Comparison of ENCODE assay signal across 12 cellular contexts in genomic region chr11:65592840-65593517, GRCh38. TPM values are rescaled to one million over a fixed set of nuclear protein-coding genes. Genes with fewer than 3 reads are reported as not detected.
DNase-seq lines count a peak whose midpoint lies in the region; ATAC-seq and TF ChIP-seq lines count a peak whose summit lies in the region.
"Had no signal": no experiment of that assay in that cellular context is flagged by ENCODE, and none has a peak within 500 bp of the region (broad histone marks: within the 10 kb centered on the region; RNA-seq: fewer than 3 reads in every experiment).

No MANE protein-coding gene starts in this region.

- peaks cover 25% of the 10 kb centered on the region for H3K4me1 Mint-ChIP-seq in WTC11
- H3K4me1 Mint-ChIP-seq in stimulated activated effector memory CD8-positive, alpha-beta T cell treated with anti-CD3 and anti-CD28 coated beads, Interleukin-12 subunit alpha, Interleukin-12 subunit beta, amount 100 ng/mL, for 72 hours: peaks cover 58% of the 10 kb centered on the region

- peak overlapping the region; percentile 65 for H3K4me3 ChIP-seq in iPS-18c (ENCODE audit: insufficient read depth, low read depth, low read length)

- no peak overlapping the region for H3K27ac Mint-ChIP-seq in WTC11
- H3K27ac Mint-ChIP-seq in stimulated activated effector memory CD8-positive, alpha-beta T cell treated with anti-CD3 and anti-CD28 coated beads, Interleukin-12 subunit alpha, Interleukin-12 subunit beta, amount 100 ng/mL, for 72 hours: peak overlapping the region; percentile 48
- H3K27ac Mint-ChIP-seq: activated CD8-positive, alpha-beta T cell treated with anti-CD3 and anti-CD28 coated beads, Interleukin-2, amount 10 ng/mL, durations not matched to agents 7 days and 5 days; activated naive CD4-positive, alpha-beta T cell treated with anti-CD3 and anti-CD28 coated beads, Interleukin-2, amount 10 ng/mL, durations not matched to agents 7 days and 5 days had no signal

- no peak for TF ChIP-seq CTCF in WTC11 (IDR thresholded peaks at IDR 0.05)

- POLR2A ChIA-PET in WTC11 (lab: Charles Lee): interaction anchor here (0.6 to 2.0 kb wide), 5 partner anchors 15 to 832 kb away, joined by 3 to 8 read pairs (median 3); partner anchors contain the start of genes PCNX3 and SIPA1

- H3K36me3 Mint-ChIP-seq in WTC11: no peaks in the 10 kb centered on the region
- H3K36me3 Mint-ChIP-seq in stimulated activated effector memory CD8-positive, alpha-beta T cell treated with anti-CD3 and anti-CD28 coated beads, Interleukin-12 subunit alpha, Interleukin-12 subunit beta, amount 100 ng/mL, for 72 hours: peaks cover 92% of the 10 kb centered on the region

- peaks cover 2% of the 10 kb centered on the region for H3K9me3 ChIP-seq in iPS-18c (ENCODE audit: control insufficient read depth, insufficient read depth, low read length)

- peaks cover 53% of the 10 kb centered on the region for H3K27me3 Mint-ChIP-seq in WTC11 (ENCODE audit: low read depth)
- H3K27me3 Mint-ChIP-seq: activated naive CD4-positive, alpha-beta T cell treated with anti-CD3 and anti-CD28 coated beads, Interleukin-2, amount 10 ng/mL, durations not matched to agents 7 days and 5 days had no signal

- peak overlapping the region; percentile 65 for H3K4me3 Mint-ChIP-seq in WTC11
- H3K4me3 Mint-ChIP-seq in stimulated activated effector memory CD8-positive, alpha-beta T cell treated with anti-CD3 and anti-CD28 coated beads, Interleukin-12 subunit alpha, Interleukin-12 subunit beta, amount 100 ng/mL, for 72 hours: no peak overlapping the region
- H3K4me3 Mint-ChIP-seq: activated CD8-positive, alpha-beta T cell treated with anti-CD3 and anti-CD28 coated beads, Interleukin-2, amount 10 ng/mL, durations not matched to agents 7 days and 5 days; activated naive CD4-positive, alpha-beta T cell treated with anti-CD3 and anti-CD28 coated beads, Interleukin-2, amount 10 ng/mL, durations not matched to agents 7 days and 5 days had no signal

- no peaks in the 10 kb centered on the region for H3K9me3 Mint-ChIP-seq in WTC11
- no peaks in the 10 kb centered on the region for H3K9me3 Mint-ChIP-seq in stimulated activated effector memory CD8-positive, alpha-beta T cell treated with anti-CD3 and anti-CD28 coated beads, Interleukin-12 subunit alpha, Interleukin-12 subunit beta, amount 100 ng/mL, for 72 hours
- H3K9me3 Mint-ChIP-seq: activated naive CD4-positive, alpha-beta T cell treated with anti-CD3 and anti-CD28 coated beads, Interleukin-2, amount 10 ng/mL, durations not matched to agents 7 days and 5 days had no signal

- DNase-seq in HPDE6-E6E7 (ENCODE audit: extremely low spot score) (peak; percentile 87), WTC11 (ENCODE audit: low spot score) (no peak), head of caudate nucleus (no peak)
- DNase-seq in stimulated activated effector memory CD8-positive, alpha-beta T cell treated with anti-CD3 and anti-CD28 coated beads, Interleukin-12 subunit alpha, Interleukin-12 subunit beta, amount 100 ng/mL, for 72 hours (ENCODE audit: low spot score in 2 of 2): no peak
- no peak for DNase-seq in activated CD8-positive, alpha-beta memory T cell treated with anti-CD3 and anti-CD28 coated beads for 24 hours
- DNase-seq: GF-D8, T1000 had no signal

- ATAC-seq in WTC11 (no peak), GM18861 (IDR thresholded peaks at IDR 0.05; ENCODE audit: unreplicated experiment) (no peak), HG03135 (IDR thresholded peaks at IDR 0.05; ENCODE audit: unreplicated experiment) (no peak)
- no peak for ATAC-seq in stimulated activated effector memory CD8-positive, alpha-beta T cell treated with anti-CD3 and anti-CD28 coated beads, Interleukin-12 subunit alpha, Interleukin-12 subunit beta, amount 100 ng/mL, for 72 hours

- CTCF ChIA-PET in WTC11 (lab: Charles Lee): interaction anchor here (0.6 to 13.8 kb wide), 38 partner anchors 9 to 452 kb away, joined by 3 to 311 read pairs (median 6); partner anchors contain the start of genes AP5B1, CCDC85B, EHBP1L1 and FAM89B

- intact Hi-C loops in head of caudate nucleus (cut with DNase I): no loop called here

TF ChIP-seq in WTC11, 78 proteins besides CTCF, POLR2A, EP300 and RAD21:
- peak; percentile 73; the same call in 1 of the 2 replicates for TF ChIP-seq RELA (CRISPR knock-in tag; IDR thresholded peaks at IDR 0.05; ENCODE audit: borderline replicate concordance)
- TF ChIP-seq, protein P1, sequence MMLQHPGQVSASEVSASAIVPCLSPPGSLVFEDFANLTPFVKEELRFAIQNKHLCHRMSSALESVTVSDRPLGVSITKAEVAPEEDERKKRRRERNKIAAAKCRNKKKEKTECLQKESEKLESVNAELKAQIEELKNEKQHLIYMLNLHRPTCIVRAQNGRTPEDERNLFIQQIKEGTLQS (CRISPR knock-in tag; conservative IDR thresholded peaks at IDR 0.05): no peak
- TF ChIP-seq, protein P2, sequence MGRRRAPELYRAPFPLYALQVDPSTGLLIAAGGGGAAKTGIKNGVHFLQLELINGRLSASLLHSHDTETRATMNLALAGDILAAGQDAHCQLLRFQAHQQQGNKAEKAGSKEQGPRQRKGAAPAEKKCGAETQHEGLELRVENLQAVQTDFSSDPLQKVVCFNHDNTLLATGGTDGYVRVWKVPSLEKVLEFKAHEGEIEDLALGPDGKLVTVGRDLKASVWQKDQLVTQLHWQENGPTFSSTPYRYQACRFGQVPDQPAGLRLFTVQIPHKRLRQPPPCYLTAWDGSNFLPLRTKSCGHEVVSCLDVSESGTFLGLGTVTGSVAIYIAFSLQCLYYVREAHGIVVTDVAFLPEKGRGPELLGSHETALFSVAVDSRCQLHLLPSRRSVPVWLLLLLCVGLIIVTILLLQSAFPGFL (CRISPR knock-in tag; IDR thresholded peaks at IDR 0.05; ENCODE audit: borderline replicate concordance): no peak
- TF ChIP-seq, protein P3, sequence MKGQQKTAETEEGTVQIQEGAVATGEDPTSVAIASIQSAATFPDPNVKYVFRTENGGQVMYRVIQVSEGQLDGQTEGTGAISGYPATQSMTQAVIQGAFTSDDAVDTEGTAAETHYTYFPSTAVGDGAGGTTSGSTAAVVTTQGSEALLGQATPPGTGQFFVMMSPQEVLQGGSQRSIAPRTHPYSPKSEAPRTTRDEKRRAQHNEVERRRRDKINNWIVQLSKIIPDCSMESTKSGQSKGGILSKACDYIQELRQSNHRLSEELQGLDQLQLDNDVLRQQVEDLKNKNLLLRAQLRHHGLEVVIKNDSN (CRISPR knock-in tag; IDR thresholded peaks at IDR 0.05): peak; percentile 64; the same call in 1 of the 2 replicates
- TF ChIP-seq USF2 (CRISPR knock-in tag; IDR thresholded peaks at IDR 0.05): peak; percentile 72

RNA-seq across cellular contexts. Expression of gene KCNK7, which starts 2.6 kb away (rescaled TPM):
- total RNA-seq in WTC11 (2021): 1.4 to 2.1 TPM (median 2.0 TPM) in 3 replicates

RNA-seq across cellular contexts. Expression of gene EHBP1L1, which starts 17.1 kb away (rescaled TPM):
- 11.8 to 13.7 TPM (median 12.6 TPM) in 3 replicates for total RNA-seq in WTC11 (2021)

RNA-seq across cellular contexts. Expression of gene FAM89B, which starts 20.6 kb away (rescaled TPM):
- 13.3 to 17.5 TPM (median 16.7 TPM) in 3 replicates for total RNA-seq in WTC11 (2021)

RNA-seq across cellular contexts. Expression of gene MAP3K11, which starts 21.0 kb away (rescaled TPM):
- 46.1 to 56.1 TPM (median 52.8 TPM) in 3 replicates for total RNA-seq in WTC11 (2021)

RNA-seq across cellular contexts. Expression of gene PCNX3, which starts 22.6 kb away (rescaled TPM):
- total RNA-seq in WTC11 (2021): 44.6 to 51.6 TPM (median 45.8 TPM) in 3 replicates
